Comparison of ENCODE assay signal across 8 cellular contexts in the genomic region with DNA sequence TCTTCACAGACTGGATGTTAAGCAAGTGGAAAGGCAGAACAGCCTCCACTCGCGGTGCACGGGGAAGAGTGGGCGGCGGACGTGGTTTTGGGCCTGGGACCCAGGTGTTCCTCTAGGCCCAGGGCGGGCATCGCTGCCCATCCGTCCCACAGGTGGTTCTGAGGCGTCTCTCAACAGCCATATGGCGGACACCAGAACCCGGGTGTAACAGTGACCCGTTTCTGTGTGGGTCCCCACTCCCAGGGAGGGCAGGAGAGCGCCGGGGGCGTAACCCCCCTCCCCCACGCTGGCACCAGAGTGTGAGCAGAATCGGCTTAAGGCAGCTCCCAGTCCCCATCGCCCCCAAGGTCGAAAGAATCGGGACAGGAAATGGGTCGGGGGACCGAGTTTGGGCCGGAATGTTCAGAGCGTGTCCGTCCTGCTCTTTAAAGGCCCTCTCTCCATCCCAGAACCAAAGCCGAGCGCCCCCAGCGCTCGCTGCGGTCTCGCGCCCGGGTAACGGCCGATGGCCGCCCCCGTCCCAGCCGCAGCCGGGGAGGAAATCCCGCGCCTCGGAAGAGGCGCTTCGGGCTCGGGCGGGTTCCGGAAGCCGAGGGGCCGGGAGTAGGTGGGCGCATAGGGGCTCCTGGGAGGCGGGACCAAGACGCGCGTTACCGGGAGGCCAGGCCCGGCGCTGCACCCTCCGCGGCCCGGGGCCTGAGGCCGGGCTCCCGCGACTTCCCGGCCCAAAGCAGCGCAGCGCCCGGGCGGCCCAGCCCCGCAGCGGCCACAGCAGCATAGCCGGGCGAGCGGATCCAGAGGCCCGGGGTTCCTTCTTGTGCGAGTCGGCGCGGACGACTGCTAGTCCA. TPM values are rescaled to one million over a fixed set of nuclear protein-coding genes. Genes with fewer than 3 reads are reported as not detected.
DNase-seq lines count a peak whose midpoint lies in the region; ATAC-seq and TF ChIP-seq lines count a peak whose summit lies in the region.

TSS of gene TK2 (minus strand) at position 839 of the 848 bp plus-strand sequence. CDS start at position 778, 61 bp downstream.

- intact Hi-C loops in activated CD4-positive, alpha-beta memory T cell treated with anti-CD3 and anti-CD28 coated beads for 36 hours (cut with micrococcal nuclease) = loop anchor here (1.0 kb wide), 1 partner anchor 32 kb away; no protein-coding TSS in a partner anchor
- intact Hi-C loops in dorsolateral prefrontal cortex (cut with DNase I) = loop anchor here (2.0 to 5.0 kb wide), 3 partner anchors 32 to 67 kb away; no protein-coding TSS in a partner anchor
- intact Hi-C loops in left lung (cut with DNase I) = no loop called here

- peak within 1 kb of the TSS; percentile 61 to 98 (median 84) for H3K4me3 ChIP-seq in dorsolateral prefrontal cortex
- peak within 1 kb of the TSS; percentile 69 to 80 for H3K4me3 ChIP-seq in left lung

- ATAC-seq in left lung = peak; percentile 49

- TF ChIP-seq CTCF in dorsolateral prefrontal cortex (IDR thresholded peaks at IDR 0.05 in 54 of 56, conservative IDR thresholded peaks at IDR 0.05 in 2 of 56; ENCODE audit: low read depth in 1 of 56, partially characterized antibody in 56 of 56) (peak in 38 of 56 donors; percentile 8 to 52 (median 31)), left lung (IDR thresholded peaks at IDR 0.05) (no peak)

- H3K27me3 ChIP-seq in dorsolateral prefrontal cortex = no peaks in the 10 kb centered on the region
- no peaks in the 10 kb centered on the region for H3K27me3 ChIP-seq in left lung

- H3K4me1 ChIP-seq in left lung = peaks cover 24 to 60% of the 10 kb centered on the region in 2 donors

- H3K27ac Mint-ChIP-seq in activated CD4-positive, alpha-beta memory T cell treated with anti-CD3 and anti-CD28 coated beads for 36 hours = peak within 1 kb of the TSS; percentile 96

- peak within 1 kb of the TSS; percentile 78 to 100 (median 97) for H3K27ac ChIP-seq in dorsolateral prefrontal cortex
- H3K27ac ChIP-seq in left lung = peak within 1 kb of the TSS; percentile 96 to 98

- peaks cover 20% of the 10 kb centered on the region for H3K36me3 Mint-ChIP-seq in activated CD4-positive, alpha-beta memory T cell treated with anti-CD3 and anti-CD28 coated beads for 36 hours

- POLR2A ChIA-PET in activated CD4-positive, alpha-beta memory T cell treated with anti-CD3 and anti-CD28 coated beads for 36 hours (lab: Charles Lee) = interaction anchor here (0.6 to 2.0 kb wide), 5 partner anchors 14 to 1297 kb away, joined by 3 to 7 read pairs (median 4); partner anchors contain the start of gene CMTM3

- peaks cover 2% of the 10 kb centered on the region for H3K27me3 Mint-ChIP-seq in activated CD4-positive, alpha-beta memory T cell treated with anti-CD3 and anti-CD28 coated beads for 36 hours

- peak; percentile 50 for DNase-seq in NK-92 treated with Interleukin-12 subunit alpha and Interleukin-12 subunit beta, amount 100 ng/mL, for 24 hours (lab: John Stamatoyannopoulos, UW)
- DNase-seq in NK-92 (lab: John Stamatoyannopoulos, UW; ENCODE audit: unreplicated experiment) = no peak
- peak; percentile 78 for DNase-seq in NCI-H146 (lab: John Stamatoyannopoulos, UW)
- DNase-seq in activated CD4-positive, alpha-beta memory T cell treated with anti-CD3 and anti-CD28 coated beads for 36 hours = peak; percentile 81
- peak; percentile 36 to 79 (median 57) for DNase-seq in dorsolateral prefrontal cortex
- DNase-seq in left lung = peak; percentile 57 to 94
- peak; percentile 43 to 65 for DNase-seq in stimulated activated CD4-positive, alpha-beta T cell treated with anti-CD3 and anti-CD28 coated beads, Interleukin-1b, Interleukin-23, amount 100 ng/mL, for 4 hours (ENCODE audit: low read depth in 2 of 2)
- DNase-seq in NCI-H526 treated with DMSO at 0.1 percent for 48 hours (lab: John Stamatoyannopoulos, UW) = no peak

- no peaks in the 10 kb centered on the region for H3K9me3 Mint-ChIP-seq in activated CD4-positive, alpha-beta memory T cell treated with anti-CD3 and anti-CD28 coated beads for 36 hours

- no peaks in the 10 kb centered on the region for H3K36me3 ChIP-seq in left lung

- H3K4me1 Mint-ChIP-seq in activated CD4-positive, alpha-beta memory T cell treated with anti-CD3 and anti-CD28 coated beads for 36 hours (ENCODE audit: low read depth) = peaks cover 45% of the 10 kb centered on the region

- CTCF ChIA-PET in activated CD4-positive, alpha-beta memory T cell treated with anti-CD3 and anti-CD28 coated beads for 36 hours (lab: Charles Lee) = interaction anchor here (0.8 to 3.9 kb wide), 6 partner anchors 11 to 58 kb away, joined by 3 to 34 read pairs (median 7); no protein-coding TSS in a partner anchor

- no peaks in the 10 kb centered on the region for H3K9me3 ChIP-seq in left lung

- H3K4me3 Mint-ChIP-seq in activated CD4-positive, alpha-beta memory T cell treated with anti-CD3 and anti-CD28 coated beads for 36 hours = peak within 1 kb of the TSS; percentile 80

RNA-seq across cellular contexts. Expression of gene TK2, which starts in this region (rescaled TPM):
- total RNA-seq in activated CD4-positive, alpha-beta memory T cell treated with anti-CD3 and anti-CD28 coated beads for 36 hours = 1 to 10 TPM; 5.4 to 5.8 TPM
- total RNA-seq in dorsolateral prefrontal cortex (10 to 100 TPM; 39.7 to 71.2 (median 51.5) TPM), left lung (10 to 100 TPM; 38.4 to 41.2 TPM)

Comparison
In these comparisons a context has a peak if more than half of its experiments do, and no peak if none do; other contexts are left out.
1. RNA of gene TK2 (total RNA-seq): 39.7 to 71.2 TPM in dorsolateral prefrontal cortex and 38.4 to 41.2 TPM in left lung; 5.4 to 5.8 TPM in activated CD4-positive, alpha-beta memory T cell treated with anti-CD3 and anti-CD28 coated beads for 36 hours; every median in the first group is over 4 times any median in the second.
2. DNase-seq: peak in NK-92 treated with Interleukin-12 subunit alpha and Interleukin-12 subunit beta, amount 100 ng/mL, for 24 hours (single experiment), NCI-H146 (single experiment), activated CD4-positive, alpha-beta memory T cell treated with anti-CD3 and anti-CD28 coated beads for 36 hours (single experiment), dorsolateral prefrontal cortex (10 of 10), left lung (2 of 2) and stimulated activated CD4-positive, alpha-beta T cell treated with anti-CD3 and anti-CD28 coated beads, Interleukin-1b, Interleukin-23, amount 100 ng/mL, for 4 hours (2 of 2); none in NK-92 (single experiment) and NCI-H526 treated with DMSO at 0.1 percent for 48 hours (single experiment).
3. CTCF ChIP-seq: peak in dorsolateral prefrontal cortex (38 of 56); none in left lung (0 of 2).
4. intact Hi-C loops: an anchor here in activated CD4-positive, alpha-beta memory T cell treated with anti-CD3 and anti-CD28 coated beads for 36 hours (1.0 kb wide) and dorsolateral prefrontal cortex (2.0 to 5.0 kb wide); none called in left lung.